In the genomic region with DNA sequence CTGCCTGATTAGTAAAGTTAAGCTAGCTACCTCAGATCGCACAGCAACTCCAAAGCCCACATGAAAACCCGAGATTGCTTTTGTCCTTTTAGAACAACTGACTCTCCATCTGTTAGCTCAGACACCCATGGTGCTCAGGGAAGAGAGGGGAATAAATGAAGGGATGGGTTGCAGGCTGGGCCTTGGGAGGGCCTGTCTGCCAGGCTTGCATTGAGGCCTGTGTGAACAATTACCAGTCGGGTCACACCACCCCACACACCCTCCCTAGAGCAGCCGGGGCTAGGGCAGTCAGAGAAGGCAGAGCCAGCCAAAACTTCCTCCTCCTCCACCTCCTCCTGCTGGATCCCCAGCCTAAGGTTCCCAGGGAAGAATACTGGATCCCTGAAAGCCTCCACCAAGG, we compare ENCODE assay signal across 19 cellular contexts. TPM values are rescaled to one million over a fixed set of nuclear protein-coding genes. Genes with fewer than 3 reads are reported as not detected.
A peak's percentile ranks its signal among the peaks of the same experiment; 100 is the strongest.
DNase-seq lines count a peak whose midpoint lies in the region; ATAC-seq, FAIRE-seq and TF ChIP-seq lines count a peak whose summit lies in the region.
"Had no signal": no experiment of that assay in that cellular context is flagged by ENCODE, and none has a peak within 500 bp of the region (broad histone marks: within the 10 kb centered on the region; RNA-seq: fewer than 3 reads in every experiment).

No MANE protein-coding gene starts in this region.

- no peak overlapping the region for H2AFZ ChIP-seq in H1 (ENCODE audit: low read length)
- H2AFZ ChIP-seq in trophoblast cell (ENCODE audit: insufficient read depth, low read length, poor library complexity) = no peak overlapping the region
- H2AFZ ChIP-seq: parathyroid adenoma had no signal

- H3K4ac ChIP-seq in H1 (replicated peaks; ENCODE audit: insufficient read length, low read depth, low read length) (no peak overlapping the region), trophoblast cell (ENCODE audit: low read depth, low read length) (no peak overlapping the region)

- no peak overlapping the region for H3K4me3 ChIP-seq in CD4-positive, CD25-positive, alpha-beta regulatory T cell (ENCODE audit: low read depth, low read length)
- H3K4me3 ChIP-seq in H1 (ENCODE audit: extremely low read depth in 1 of 4, insufficient read depth in 2 of 4, low read depth in 3 of 4, low read length in 4 of 4) (no peak overlapping the region), trophoblast cell (ENCODE audit: low read depth, low read length) (no peak overlapping the region)
- H3K4me3 ChIP-seq: adrenal gland, vagina had no signal

- TF ChIP-seq CTCF in RWPE1 (conservative IDR thresholded peaks at IDR 0.05; ENCODE audit: low read depth) (no peak), H1 (IDR thresholded peaks at IDR 0.05; ENCODE audit: control extremely low read depth in 1 of 3, insufficient read depth in 1 of 3, low read depth in 1 of 3, low read length in 3 of 3) (no peak), omental fat pad (IDR thresholded peaks at IDR 0.05) (no peak)

- H3K79me1 ChIP-seq in H1 (ENCODE audit: low read depth, low read length) = no peaks in the 10 kb centered on the region
- H3K79me1 ChIP-seq in trophoblast cell (ENCODE audit: low read length) = no peaks in the 10 kb centered on the region

- intact Hi-C loops in posterior cingulate gyrus (cut with DNase I) = no loop called here

- H2BK120ac ChIP-seq in H1 (replicated peaks; ENCODE audit: low read depth, low read length) (no peak overlapping the region), trophoblast cell (ENCODE audit: insufficient read depth, low read length, poor library complexity) (no peak overlapping the region)

- H4K5ac ChIP-seq in H1 (ENCODE audit: insufficient read length, low read depth, low read length) = no peak overlapping the region

- no peaks in the 10 kb centered on the region for H3K4me1 ChIP-seq in CD4-positive, CD25-positive, alpha-beta regulatory T cell (ENCODE audit: control insufficient read depth, insufficient read depth, low read length, poor library complexity, severe bottlenecking)
- H3K4me1 ChIP-seq in H1 (replicated peaks in 1 of 4; ENCODE audit: control insufficient read depth in 3 of 4, insufficient read depth in 4 of 4, low read length in 3 of 4) = no peaks in the 10 kb centered on the region; a peak in 1 of 7 replicates
- H3K4me1 ChIP-seq in trophoblast cell (ENCODE audit: control insufficient read depth in 1 of 2, insufficient read depth in 2 of 2, low read length in 2 of 2) = no peaks in the 10 kb centered on the region
- H3K4me1 ChIP-seq: adrenal gland, vagina had no signal

- no peak for FAIRE-seq in H1 (lab: Jason Lieb, UNC)
- FAIRE-seq: islet of Langerhans had no signal

- H2BK5ac ChIP-seq in H1 (ENCODE audit: low read depth, low read length) (no peak overlapping the region), trophoblast cell (ENCODE audit: low read depth, low read length, poor library complexity) (no peak overlapping the region)

- no peaks in the 10 kb centered on the region for H4K20me1 ChIP-seq in H1 (replicated peaks in 1 of 2; ENCODE audit: control insufficient read depth in 1 of 2, insufficient read depth in 2 of 2, low read length in 2 of 2)

- no peaks in the 10 kb centered on the region for H3K27me3 ChIP-seq in CD4-positive, CD25-positive, alpha-beta regulatory T cell (ENCODE audit: control insufficient read depth, insufficient read depth, low read length)
- H3K27me3 ChIP-seq in H1 (replicated peaks in 1 of 4; ENCODE audit: control insufficient read depth in 3 of 4, extremely low read depth in 1 of 4, insufficient read depth in 3 of 4, low read length in 3 of 4) (no peaks in the 10 kb centered on the region; a peak in 1 of 7 replicates), trophoblast cell (ENCODE audit: insufficient read depth, low read length) (no peaks in the 10 kb centered on the region)
- H3K27me3 ChIP-seq: adrenal gland, vagina had no signal

- WGBS in H1 (ENCODE audit: extremely low coverage in 1 of 2, insufficient coverage in 1 of 2, insufficient read length in 1 of 2, insufficient replicate concordance in 2 of 2, low coverage in 1 of 2, low lambda C conversion rate in 2 of 2, missing lambda C conversion rate in 1 of 2), 2 experiments = 76% methylated on average over 4 of the region's 4 CpGs; no CpG with 5 or more reads in 1 of the 2 experiments
- no CpG with 5 or more reads among the region's 4 CpGs for WGBS in trophoblast cell (ENCODE audit: extremely low coverage, insufficient coverage, insufficient read length)

- H3K36me3 Mint-ChIP-seq in CD4-positive, CD25-positive, alpha-beta regulatory T cell = peaks cover 18% of the 10 kb centered on the region

- ATAC-seq in CD4-positive, CD25-positive, alpha-beta regulatory T cell (ENCODE audit: low read depth in 2 of 2) = no peak
- no peak for ATAC-seq in GM18858 (IDR thresholded peaks at IDR 0.05; ENCODE audit: unreplicated experiment)
- no peak for ATAC-seq in omental fat pad (ENCODE audit: low FRiP score)
- no peak for ATAC-seq in HG02759 (IDR thresholded peaks at IDR 0.05; ENCODE audit: unreplicated experiment)
- ATAC-seq: activated CD4-positive, alpha-beta T cell treated with anti-CD3 and anti-CD28 coated beads for 36 hours; stimulated activated naive CD8-positive, alpha-beta T cell treated with anti-CD3 and anti-CD28 coated beads, Interleukin-15, Interleukin-2, amounts not matched to agents 100 U/mL and 50 U/mL, for 24 hours had no signal

- H4K8ac ChIP-seq in H1 (ENCODE audit: extremely low read depth, insufficient read depth, low read length) (peak overlapping the region; percentile 51; the same call in 1 of the 2 replicates), trophoblast cell (ENCODE audit: low read depth, low read length) (no peak overlapping the region)

- POLR2A ChIA-PET in RWPE1 (lab: Yijun Ruan, JAX; ENCODE audit: low non-redundant PET) (no interaction called here), H1 (lab: Charles Lee; ENCODE audit: partially characterized antibody) (no interaction called here)

- H2AK5ac ChIP-seq in H1 (ENCODE audit: low read depth, low read length) (no peak overlapping the region), trophoblast cell (ENCODE audit: low read length) (no peak overlapping the region)

- H3K14ac ChIP-seq in H1 (ENCODE audit: insufficient read length) = no peak overlapping the region
- H3K14ac ChIP-seq in trophoblast cell (ENCODE audit: low read length) = no peak overlapping the region

- no peak overlapping the region for H2BK12ac ChIP-seq in H1 (ENCODE audit: low read depth, low read length)
- H2BK12ac ChIP-seq in trophoblast cell (ENCODE audit: low read length) = no peak overlapping the region

- no peak for TF ChIP-seq EP300 in H1 (IDR thresholded peaks at IDR 0.05; ENCODE audit: borderline replicate concordance in 1 of 2, low read depth in 2 of 2, low read length in 2 of 2)

- no peak overlapping the region for H3K9ac ChIP-seq in H1 (replicated peaks in 1 of 4; ENCODE audit: extremely low read depth in 1 of 4, low read depth in 3 of 4, low read length in 3 of 4)
- no peak overlapping the region for H3K9ac ChIP-seq in trophoblast cell (ENCODE audit: low read length)
- H3K9ac ChIP-seq: parathyroid adenoma had no signal

- no peak overlapping the region for H2BK15ac ChIP-seq in H1 (ENCODE audit: low read length)

- H3K36me3 ChIP-seq in CD4-positive, CD25-positive, alpha-beta regulatory T cell (ENCODE audit: control insufficient read depth, insufficient read depth, low read length) = peaks cover 33% of the 10 kb centered on the region
- H3K36me3 ChIP-seq in H1 (ENCODE audit: control insufficient read depth in 2 of 4, insufficient read depth in 4 of 4, low read length in 3 of 4) (no peaks in the 10 kb centered on the region), trophoblast cell (ENCODE audit: control insufficient read depth in 1 of 2, insufficient read depth in 2 of 2, low read length in 2 of 2) (peaks cover 0 to 2% of the 10 kb centered on the region in 2 experiments)

- H3K56ac ChIP-seq in H1 (replicated peaks; ENCODE audit: insufficient read length, low read depth, low read length) = no peak overlapping the region

- H3K9me3 ChIP-seq in CD4-positive, CD25-positive, alpha-beta regulatory T cell (ENCODE audit: control insufficient read depth in 2 of 2, low read length in 2 of 2) = no peaks in the 10 kb centered on the region
- H3K9me3 ChIP-seq in H1 (ENCODE audit: insufficient read depth in 2 of 2, low read depth in 1 of 2, low read length in 1 of 2) (no peaks in the 10 kb centered on the region), trophoblast cell (ENCODE audit: insufficient read depth, low read depth, low read length) (no peaks in the 10 kb centered on the region)
- H3K9me3 ChIP-seq: adrenal gland, vagina had no signal

- H3K27me3 Mint-ChIP-seq in CD4-positive, CD25-positive, alpha-beta regulatory T cell = no peaks in the 10 kb centered on the region
- H3K27me3 Mint-ChIP-seq: activated CD4-positive, alpha-beta T cell treated with anti-CD3 and anti-CD28 coated beads for 36 hours had no signal

- H3K23me2 ChIP-seq in H1 (ENCODE audit: low read depth, low read length) = no peaks in the 10 kb centered on the region

- DNase-seq in CD4-positive, CD25-positive, alpha-beta regulatory T cell = no peak
- DNase-seq in RWPE1 (ENCODE audit: low spot score) (no peak), H1 (ENCODE audit: low read depth in 1 of 2, low spot score in 2 of 2) (no peak), posterior cingulate gyrus (peak in 9 of 10 donors; percentile 4 to 89 (median 29)), trophoblast cell (no peak), omental fat pad (ENCODE audit: low spot score) (no peak)
- DNase-seq: activated CD4-positive, alpha-beta T cell treated with anti-CD3 and anti-CD28 coated beads for 36 hours; adrenal gland; DMS153; mesendoderm; NCI-H1436 treated with DMSO at 0.1 percent for 48 hours; NCI-H345; stimulated activated CD4-positive, alpha-beta T cell treated with anti-CD3 and anti-CD28 coated beads, Interleukin-12 subunit alpha, Interleukin-12 subunit beta, amount 100 ng/mL, for 4 hours; stimulated activated naive CD8-positive, alpha-beta T cell treated with anti-CD3 and anti-CD28 coated beads, Interleukin-15, Interleukin-2, amounts not matched to agents 100 U/mL and 50 U/mL, for 24 hours had no signal

- H3K23ac ChIP-seq in H1 (ENCODE audit: insufficient read length) (no peak overlapping the region), trophoblast cell (ENCODE audit: low read length) (no peak overlapping the region)

- no peaks in the 10 kb centered on the region for H3K9me3 Mint-ChIP-seq in CD4-positive, CD25-positive, alpha-beta regulatory T cell

- H3K27ac Mint-ChIP-seq in CD4-positive, CD25-positive, alpha-beta regulatory T cell = peak overlapping the region in 2 of 3 donors; percentile 39 to 60
- H3K27ac Mint-ChIP-seq: activated CD4-positive, alpha-beta T cell treated with anti-CD3 and anti-CD28 coated beads for 36 hours had no signal

- H3K79me2 ChIP-seq in H1 (ENCODE audit: control insufficient read depth in 1 of 2, insufficient read depth in 2 of 2, low read length in 2 of 2) = no peaks in the 10 kb centered on the region
- H3K79me2 ChIP-seq in trophoblast cell (ENCODE audit: control insufficient read depth, insufficient read depth, low read length, poor library complexity) = no peaks in the 10 kb centered on the region
- H3K79me2 ChIP-seq: parathyroid adenoma had no signal

- H4K91ac ChIP-seq in H1 (replicated peaks; ENCODE audit: insufficient read length, low read length) = no peak overlapping the region
- no peak overlapping the region for H4K91ac ChIP-seq in trophoblast cell (ENCODE audit: low read depth, low read length)

- CTCF ChIA-PET in RWPE1 (lab: Yijun Ruan, JAX) = no interaction called here
- CTCF ChIA-PET in H1 (lab: Charles Lee; ENCODE audit: partially characterized antibody) = interaction anchor here (0.7 to 3.2 kb wide), 5 partner anchors 15 to 116 kb away, joined by 3 to 11 read pairs (median 3); no protein-coding TSS in a partner anchor

- no peak overlapping the region for H3K18ac ChIP-seq in H1 (ENCODE audit: extremely low read depth, low read length)
- H3K18ac ChIP-seq in trophoblast cell (ENCODE audit: low read length) = no peak overlapping the region

- H3K4me3 Mint-ChIP-seq in CD4-positive, CD25-positive, alpha-beta regulatory T cell = no peak overlapping the region
- H3K4me3 Mint-ChIP-seq: activated CD4-positive, alpha-beta T cell treated with anti-CD3 and anti-CD28 coated beads for 36 hours had no signal

- no peak for TF ChIP-seq POLR2A in H1 (IDR thresholded peaks at IDR 0.05; ENCODE audit: control extremely low read depth in 1 of 2, low read depth in 2 of 2, low read length in 2 of 2)

- H3K27ac ChIP-seq in CD4-positive, CD25-positive, alpha-beta regulatory T cell (ENCODE audit: insufficient read depth, low read length, poor library complexity, severe bottlenecking) = no peak overlapping the region
- peak overlapping the region; percentile 19; the same call in 1 of the 2 replicates for H3K27ac ChIP-seq in RWPE1
- no peak overlapping the region for H3K27ac ChIP-seq in H1 (ENCODE audit: low read depth, low read length)
- no peak overlapping the region for H3K27ac ChIP-seq in trophoblast cell (ENCODE audit: low read depth, low read length)
- H3K27ac ChIP-seq: adrenal gland, parathyroid adenoma, vagina had no signal

- H4K12ac ChIP-seq in trophoblast cell (ENCODE audit: low read depth, low read length) = no peak overlapping the region

- H3K4me2 ChIP-seq in H1 (ENCODE audit: insufficient read depth in 1 of 2, low read depth in 2 of 2, low read length in 2 of 2) = no peak overlapping the region
- H3K4me2 ChIP-seq in trophoblast cell (ENCODE audit: low read length) = no peak overlapping the region

- TF ChIP-seq RAD21 in H1 (IDR thresholded peaks at IDR 0.05 in 1 of 2, conservative IDR thresholded peaks at IDR 0.05 in 1 of 2; ENCODE audit: low read depth in 2 of 2, low read length in 2 of 2) = no peak

- H3K4me1 Mint-ChIP-seq in CD4-positive, CD25-positive, alpha-beta regulatory T cell = peaks cover 0 to 4% (median 0%) of the 10 kb centered on the region in 4 donors
- H3K4me1 Mint-ChIP-seq: activated CD4-positive, alpha-beta T cell treated with anti-CD3 and anti-CD28 coated beads for 36 hours had no signal

- no peak overlapping the region for H2BK20ac ChIP-seq in H1 (ENCODE audit: low read length)

RNA-seq across cellular contexts. Expression of a gene that starts 8.8 kb away (rescaled TPM):
- 29.3 TPM for total RNA-seq in CD4-positive, CD25-positive, alpha-beta regulatory T cell
- 10 to 100 TPM; 13.4 to 15.3 (median 14.3) TPM for polyA plus RNA-seq in CD4-positive, CD25-positive, alpha-beta regulatory T cell
- 42.4 and 46.3 TPM in 2 replicates for total RNA-seq in H1 (2021; fragmentation: NEBNext Ultra II Directional; extraction: Animal tissue kit (Norgen Biotek cat#: 25700))
- 6.3 and 14.1 TPM in 2 replicates for polyA plus RNA-seq in H1 (2011; rRNA removed)
- 6.7 TPM for polyA plus RNA-seq in H1 (2011; cell fraction: cytosol; rRNA removed)
- polyA plus RNA-seq in H1 (2011; cell fraction: nucleus; rRNA removed) = 9.5 TPM
- polyA plus RNA-seq in H1 (2012, experiment 1 of 2) = 10.3 to 15.4 TPM (median 13.4 TPM) in 4 replicates
- polyA plus RNA-seq in H1 (2012, experiment 2 of 2) = 6.3 TPM
- 22.9 TPM for polyA plus RNA-seq in H1 (2013, experiment 1 of 2)
- 23.2 TPM for polyA plus RNA-seq in H1 (2013, experiment 2 of 2)
- polyA minus RNA-seq in H1 (2011; rRNA and poly(A)+ RNA removed) = 24.5 and 26.6 TPM in 2 replicates
- 18.1 TPM for polyA minus RNA-seq in H1 (2011; cell fraction: cytosol; rRNA and poly(A)+ RNA removed)
- 8.3 TPM for polyA minus RNA-seq in H1 (2011; cell fraction: nucleus; rRNA and poly(A)+ RNA removed)
- polyA plus RNA-seq in trophoblast cell (2013) = 26.0 and 26.3 TPM in 2 replicates
- 10 to 100 TPM; 28.4 to 35.1 (median 32.0) TPM for total RNA-seq in omental fat pad

RNA-seq across cellular contexts. Expression of a gene that starts 42.2 kb away (rescaled TPM):
- total RNA-seq in CD4-positive, CD25-positive, alpha-beta regulatory T cell = 8.0 TPM
- polyA plus RNA-seq in CD4-positive, CD25-positive, alpha-beta regulatory T cell = 10 to 100 TPM; 21.5 to 32.6 (median 25.4) TPM
- 3.8 and 5.1 TPM in 2 replicates for total RNA-seq in H1 (2021; fragmentation: NEBNext Ultra II Directional; extraction: Animal tissue kit (Norgen Biotek cat#: 25700))
- polyA plus RNA-seq in H1 (2011; rRNA removed) = 2.6 and 4.0 TPM in 2 replicates
- 5.7 TPM for polyA plus RNA-seq in H1 (2011; cell fraction: cytosol; rRNA removed)
- 2.6 TPM for polyA plus RNA-seq in H1 (2011; cell fraction: nucleus; rRNA removed)
- polyA plus RNA-seq in H1 (2012, experiment 1 of 2) = 4.3 to 6.5 TPM (median 5.0 TPM) in 4 replicates
- 3.6 TPM for polyA plus RNA-seq in H1 (2012, experiment 2 of 2)
- 3.5 TPM for polyA plus RNA-seq in H1 (2013, experiment 1 of 2)
- polyA plus RNA-seq in H1 (2013, experiment 2 of 2) = 4.0 TPM
- 2.8 and 4.1 TPM in 2 replicates for polyA minus RNA-seq in H1 (2011; rRNA and poly(A)+ RNA removed)
- polyA minus RNA-seq in H1 (2011; cell fraction: cytosol; rRNA and poly(A)+ RNA removed) = 2.0 TPM
- 2.4 TPM for polyA minus RNA-seq in H1 (2011; cell fraction: nucleus; rRNA and poly(A)+ RNA removed)
- polyA plus RNA-seq in trophoblast cell (2013) = 5.4 and 6.0 TPM in 2 replicates
- total RNA-seq in omental fat pad = 10 to 100 TPM; 34.0 to 57.8 (median 40.6) TPM

Comparison
In these comparisons a context has a peak if more than half of its experiments do, and no peak if none do; other contexts are left out.
1. DNase-seq: peak in posterior cingulate gyrus (9 of 10); none in CD4-positive, CD25-positive, alpha-beta regulatory T cell (0 of 3), RWPE1 (single experiment), H1 (0 of 2), trophoblast cell (0 of 2) and omental fat pad (single experiment).